8 cellular contexts compared by ENCODE assay signal in the genomic region with DNA sequence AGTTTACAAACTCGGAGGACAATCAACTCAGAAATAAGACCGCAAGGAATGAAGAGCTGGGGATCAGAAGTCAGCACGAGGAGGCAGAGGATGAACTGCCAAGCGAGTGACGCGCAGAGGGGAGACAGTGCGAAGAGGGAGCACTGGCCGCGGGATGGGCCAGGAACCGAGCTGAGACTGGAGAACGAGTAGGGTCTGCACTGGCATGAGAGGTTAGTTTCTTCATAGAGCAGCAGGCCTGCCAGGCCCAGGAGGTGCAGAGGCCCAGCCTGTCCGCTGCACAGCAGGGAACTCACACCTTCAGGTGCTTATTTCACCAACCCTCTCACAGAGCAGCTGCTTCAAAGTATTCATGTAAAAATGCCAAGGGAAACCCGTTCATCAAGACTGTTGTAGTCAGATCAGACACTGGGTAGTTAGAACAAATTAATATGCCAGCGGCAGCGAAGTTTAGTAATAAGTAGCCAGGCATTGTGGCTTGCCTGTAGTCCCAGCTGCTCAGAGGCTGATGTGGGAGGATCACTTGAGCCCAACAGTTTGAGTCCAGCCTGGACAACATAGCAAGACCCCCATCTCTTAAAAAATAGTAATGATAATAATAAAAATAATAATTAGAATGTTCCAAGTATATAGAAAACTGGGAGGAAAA.
DNase-seq lines count a peak whose midpoint lies in the region; ATAC-seq and TF ChIP-seq lines count a peak whose summit lies in the region.

No MANE protein-coding gene starts in this region.

- H3K36me3 Mint-ChIP-seq in GM23338 (ENCODE audit: low read depth) (peaks cover 6% of the 10 kb centered on the region; the same call in 1 of the 3 replicates), WTC11 (no peaks in the 10 kb centered on the region)

- H3K4me3 ChIP-seq in GM23338 (no peak overlapping the region), skin epidermis (no peak overlapping the region)

- POLR2A ChIA-PET in WTC11 (lab: Charles Lee): no interaction called here

- H3K27me3 ChIP-seq in GM23338 (ENCODE audit: insufficient read depth): no peaks in the 10 kb centered on the region

- H3K79me2 ChIP-seq in GM23338 (replicated peaks; ENCODE audit: insufficient read depth): peaks cover 29% of the 10 kb centered on the region

- CTCF ChIA-PET in WTC11 (lab: Charles Lee): no interaction called here

- ATAC-seq in GM23338 (no peak), WTC11 (no peak)

- H3K9me3 Mint-ChIP-seq in GM23338 (no peaks in the 10 kb centered on the region), WTC11 (no peaks in the 10 kb centered on the region)

- no peak overlapping the region for H3K4me2 ChIP-seq in GM23338

- H3F3A ChIP-seq in GM23338 (replicated peaks; ENCODE audit: low read depth): no peaks in the 10 kb centered on the region; the same call in 1 of the 2 replicates

- H3K27ac Mint-ChIP-seq in GM23338: peak overlapping the region; percentile 37; the same call in 1 of the 2 replicates
- peak overlapping the region; percentile 92 for H3K27ac Mint-ChIP-seq in WTC11

- H3K36me3 ChIP-seq in GM23338 (ENCODE audit: insufficient read depth): no peaks in the 10 kb centered on the region

- H3K27ac ChIP-seq in GM23338 (ENCODE audit: low read depth): peak overlapping the region; percentile 90; the same call in 1 of the 2 replicates
- H3K27ac ChIP-seq in skin epidermis: peak overlapping the region in 14 of 21 experiments; percentile 9 to 85 (median 74)

- peaks cover 80% of the 10 kb centered on the region for H3K4me1 ChIP-seq in GM23338 (ENCODE audit: insufficient read depth)

- H3K4me1 Mint-ChIP-seq in GM23338 (peaks cover 83% of the 10 kb centered on the region), WTC11 (peaks cover 89% of the 10 kb centered on the region)

- intact Hi-C loops in posterior cingulate gyrus (cut with DNase I): loop anchor here (10.0 kb wide), 3 partner anchors 62 to 242 kb away; no protein-coding TSS in a partner anchor

- peaks cover 3% of the 10 kb centered on the region for H3K27me3 Mint-ChIP-seq in GM23338 (ENCODE audit: insufficient read depth, low read depth, poor library complexity)
- no peaks in the 10 kb centered on the region for H3K27me3 Mint-ChIP-seq in WTC11 (ENCODE audit: low read depth)

- no peaks in the 10 kb centered on the region for H3K9me2 ChIP-seq in GM23338 (ENCODE audit: insufficient read depth)

- no peaks in the 10 kb centered on the region for H4K20me1 ChIP-seq in GM23338 (replicated peaks; ENCODE audit: insufficient read depth)

- H2AFZ ChIP-seq in GM23338: no peak overlapping the region

- DNase-seq in GM23338 (ENCODE audit: low spot score) (no peak), WTC11 (ENCODE audit: low spot score) (no peak), kidney tubule cell (ENCODE audit: low spot score) (peak; percentile 23), T-helper 9 cell (no peak), posterior cingulate gyrus (no peak), NCI-H1092 (lab: John Stamatoyannopoulos, UW) (no peak), NOMO-1 treated with dmso at 0.1 percent for 144 hours (lab: John Stamatoyannopoulos, UW; ENCODE audit: unreplicated experiment) (no peak)

- H3K4me3 Mint-ChIP-seq in GM23338 (no peak overlapping the region), WTC11 (no peak overlapping the region)

- TF ChIP-seq CTCF in GM23338 (conservative IDR thresholded peaks at IDR 0.05; ENCODE audit: low read depth in 2 of 2) (no peak), WTC11 (IDR thresholded peaks at IDR 0.05) (no peak)

TF ChIP-seq in GM23338, 12 proteins besides CTCF, POLR2A, EP300 and RAD21 (continues in another document):
- TF ChIP-seq EZH2phosphoT487 (IDR thresholded peaks at IDR 0.05; ENCODE audit: unreplicated experiment) (no peak), REST (IDR thresholded peaks at IDR 0.05; ENCODE audit: unreplicated experiment) (no peak), ZNF331 (CRISPR knock-in tag; IDR thresholded peaks at IDR 0.05; ENCODE audit: low read depth) (no peak), CREB1 (CRISPR knock-in tag; IDR thresholded peaks at IDR 0.05; ENCODE audit: low read depth) (no peak), JUNB (IDR thresholded peaks at IDR 0.05; ENCODE audit: unreplicated experiment) (no peak), ZNF114 (CRISPR knock-in tag; IDR thresholded peaks at IDR 0.05) (no peak), NANOG (IDR thresholded peaks at IDR 0.05; ENCODE audit: borderline replicate concordance) (no peak)
- TF ChIP-seq, protein P1, sequence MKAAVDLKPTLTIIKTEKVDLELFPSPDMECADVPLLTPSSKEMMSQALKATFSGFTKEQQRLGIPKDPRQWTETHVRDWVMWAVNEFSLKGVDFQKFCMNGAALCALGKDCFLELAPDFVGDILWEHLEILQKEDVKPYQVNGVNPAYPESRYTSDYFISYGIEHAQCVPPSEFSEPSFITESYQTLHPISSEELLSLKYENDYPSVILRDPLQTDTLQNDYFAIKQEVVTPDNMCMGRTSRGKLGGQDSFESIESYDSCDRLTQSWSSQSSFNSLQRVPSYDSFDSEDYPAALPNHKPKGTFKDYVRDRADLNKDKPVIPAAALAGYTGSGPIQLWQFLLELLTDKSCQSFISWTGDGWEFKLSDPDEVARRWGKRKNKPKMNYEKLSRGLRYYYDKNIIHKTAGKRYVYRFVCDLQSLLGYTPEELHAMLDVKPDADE (IDR thresholded peaks at IDR 0.05): no peak

TF ChIP-seq in WTC11, 78 proteins besides CTCF, POLR2A, EP300 and RAD21:
- TF ChIP-seq RORB (CRISPR knock-in tag; IDR thresholded peaks at IDR 0.05): no peak
- TF ChIP-seq ZNF121 (CRISPR knock-in tag; IDR thresholded peaks at IDR 0.05): peak; percentile 71; the same call in 1 of the 2 replicates
- no peak for TF ChIP-seq ZNF416 (CRISPR knock-in tag; IDR thresholded peaks at IDR 0.05)
- TF ChIP-seq ZBTB21 (CRISPR knock-in tag; IDR thresholded peaks at IDR 0.05; ENCODE audit: borderline replicate concordance): no peak
